In the genomic region with DNA sequence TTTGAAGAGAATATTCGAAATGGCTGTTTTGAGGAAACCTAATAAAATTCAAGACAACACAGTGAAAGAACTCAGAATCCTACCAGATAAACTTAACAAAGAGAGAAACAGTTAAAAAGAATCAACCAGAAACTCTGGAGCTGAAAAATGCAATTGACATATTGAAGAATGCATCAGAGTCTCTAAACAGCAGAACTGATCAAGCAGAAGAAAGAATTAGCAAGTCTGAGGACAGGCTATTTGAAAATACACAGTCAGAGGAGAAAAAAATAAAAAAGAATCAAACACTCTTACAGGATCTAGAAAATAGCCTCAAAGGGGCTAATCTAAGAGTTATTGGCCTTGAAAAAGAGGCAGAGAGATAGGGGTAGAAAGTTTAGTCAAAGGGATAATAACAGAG, we compare ENCODE assay signal across 33 cellular contexts. TPM values are rescaled to one million over a fixed set of nuclear protein-coding genes. Genes with fewer than 3 reads are reported as not detected.
"Had no signal": no experiment of that assay in that cellular context is flagged by ENCODE, and none has a peak within 500 bp of the region (broad histone marks: within the 10 kb centered on the region; RNA-seq: fewer than 3 reads in every experiment).

No MANE protein-coding gene starts in this region.

- H3K27ac Mint-ChIP-seq: naive thymus-derived CD8-positive, alpha-beta T cell; natural killer cell treated with Interleukin-12 subunit alpha and Interleukin-12 subunit beta and Interleukin-15 and Interleukin-18, amount 100 ng/mL, for 72 hours; nephron progenitor cell; progenitor cell of endocrine pancreas; stimulated activated memory B cell treated with anti-CD40 and anti-IgM and Interleukin-4, amounts not matched to agents 10 μg/mL and 1 μg/mL and 100 μg/mL, for 72 hours; type B pancreatic cell had no signal

- H3K4me3 Mint-ChIP-seq: naive thymus-derived CD8-positive, alpha-beta T cell; natural killer cell treated with Interleukin-12 subunit alpha and Interleukin-12 subunit beta and Interleukin-15 and Interleukin-18, amount 100 ng/mL, for 72 hours; nephron progenitor cell; neural crest cell; stimulated activated memory B cell treated with anti-CD40 and anti-IgM and Interleukin-4, amounts not matched to agents 10 μg/mL and 1 μg/mL and 100 μg/mL, for 72 hours; stimulated activated naive CD8-positive, alpha-beta T cell treated with anti-CD3 and anti-CD28 coated beads, Interleukin-15, amount 100 ng/mL, for 72 hours; type B pancreatic cell had no signal

- H3K9me3 Mint-ChIP-seq: natural killer cell treated with Interleukin-12 subunit alpha and Interleukin-12 subunit beta and Interleukin-15 and Interleukin-18, amount 100 ng/mL, for 72 hours had no signal

- H2AFZ ChIP-seq: parathyroid adenoma had no signal

- H3K27me3 ChIP-seq: neutrophil, ovary, spleen, suprapubic skin, testis, tibial artery, transverse colon, upper lobe of right lung, uterus had no signal

- H3K4me1 ChIP-seq: parathyroid adenoma, psoas muscle, spleen, suprapubic skin, testis, tibial artery, transverse colon, upper lobe of right lung, uterus had no signal

- H3K9me3 ChIP-seq: neutrophil, ovary, psoas muscle, suprapubic skin, testis, tibial artery, transverse colon, upper lobe of right lung had no signal

- H3K4me1 Mint-ChIP-seq: stimulated activated memory B cell treated with anti-CD40 and anti-IgM and Interleukin-4, amounts not matched to agents 10 μg/mL and 1 μg/mL and 100 μg/mL, for 72 hours had no signal

- H3K9ac ChIP-seq: parathyroid adenoma had no signal

- DNase-seq: naive thymus-derived CD8-positive, alpha-beta T cell; nephron progenitor cell; nucleus accumbens; ovary; posterior cingulate gyrus; psoas muscle; right cardiac atrium; spleen; stimulated activated CD4-positive, alpha-beta T cell treated with anti-CD3 and anti-CD28 coated beads, Interleukin-12 subunit alpha, Interleukin-12 subunit beta, amount 100 ng/mL, for 4 hours; stimulated activated CD4-positive, alpha-beta T cell treated with anti-CD3 and anti-CD28 coated beads, Interleukin-1b, Interleukin-23, amount 100 ng/mL, for 48 hours; stimulated activated CD4-positive, alpha-beta T cell treated with anti-CD3 and anti-CD28 coated beads, Interleukin-4, amount 100 ng/mL, for 1 hour; stimulated activated CD4-positive, alpha-beta T cell treated with anti-CD3 and anti-CD28 coated beads, Interleukin-4, amount 100 ng/mL, for 4 hours; stimulated activated CD8-positive, alpha-beta memory T cell treated with anti-CD3 and anti-CD28 coated beads, Interleukin-4, amount 100 ng/mL, for 48 hours; stimulated activated naive CD4-positive, alpha-beta T cell; stimulated activated naive CD8-positive, alpha-beta T cell treated with anti-CD3 and anti-CD28 coated beads, Interleukin-15, amount 100 ng/mL, for 72 hours; stimulated activated naive CD8-positive, alpha-beta T cell treated with anti-CD3 and anti-CD28 coated beads, Interleukin-15, Interleukin-2, amounts not matched to agents 100 U/mL and 50 U/mL, for 24 hours; substantia nigra; testis; tibial artery; transverse colon; upper lobe of right lung; uterus had no signal

- H3K36me3 ChIP-seq: neutrophil, ovary, transverse colon, upper lobe of right lung, uterus had no signal

- H3K4me3 ChIP-seq: ovary, psoas muscle, skin epidermis, smooth muscle cell, spleen, suprapubic skin, testis, tibial artery, transverse colon, upper lobe of right lung, uterus had no signal

- ATAC-seq: naive thymus-derived CD8-positive, alpha-beta T cell; natural killer cell treated with Interleukin-12 subunit alpha and Interleukin-12 subunit beta and Interleukin-15 and Interleukin-18, amount 100 ng/mL, for 72 hours; psoas muscle; right cardiac atrium; sciatic nerve; stimulated activated memory B cell treated with anti-CD40 and anti-IgM and Interleukin-4, amounts not matched to agents 10 μg/mL and 1 μg/mL and 100 μg/mL, for 72 hours; stimulated activated naive CD8-positive, alpha-beta T cell treated with anti-CD3 and anti-CD28 coated beads, Interleukin-15, amount 100 ng/mL, for 72 hours; stimulated activated naive CD8-positive, alpha-beta T cell treated with anti-CD3 and anti-CD28 coated beads, Interleukin-15, Interleukin-2, amounts not matched to agents 100 U/mL and 50 U/mL, for 24 hours; upper lobe of right lung had no signal

- H3K27me3 Mint-ChIP-seq: naive thymus-derived CD8-positive, alpha-beta T cell; natural killer cell treated with Interleukin-12 subunit alpha and Interleukin-12 subunit beta and Interleukin-15 and Interleukin-18, amount 100 ng/mL, for 72 hours; progenitor cell of endocrine pancreas; stimulated activated memory B cell treated with anti-CD40 and anti-IgM and Interleukin-4, amounts not matched to agents 10 μg/mL and 1 μg/mL and 100 μg/mL, for 72 hours; stimulated activated naive CD8-positive, alpha-beta T cell treated with anti-CD3 and anti-CD28 coated beads, Interleukin-15, amount 100 ng/mL, for 72 hours; type B pancreatic cell had no signal

- H3K4me2 ChIP-seq: smooth muscle cell had no signal

- H3K27ac ChIP-seq: neutrophil, ovary, parathyroid adenoma, psoas muscle, skin epidermis, spleen, suprapubic skin, testis, tibial artery, transverse colon, upper lobe of right lung, uterus had no signal

RNA-seq across cellular contexts. Expression of gene PLCH1, which starts 47.7 kb away (rescaled TPM):
- total RNA-seq: naive thymus-derived CD8-positive, alpha-beta T cell had no signal
- polyA plus RNA-seq: naive thymus-derived CD8-positive, alpha-beta T cell; smooth muscle cell had no signal
